ENCODE assay signal across 9 cellular contexts in genomic region chr5:60521379-60522298, GRCh38.
DNase-seq lines count a peak whose midpoint lies in the region; ATAC-seq, FAIRE-seq and TF ChIP-seq lines count a peak whose summit lies in the region.
"Had no signal": no experiment of that assay in that cellular context is flagged by ENCODE, and none has a peak within 500 bp of the region (broad histone marks: within the 10 kb centered on the region; RNA-seq: fewer than 3 reads in every experiment).

No MANE protein-coding gene starts in this region.

- ATAC-seq in GM21528 (IDR thresholded peaks at IDR 0.05; ENCODE audit: low FRiP score, unreplicated experiment) = peak; percentile 46
- peak; percentile 63 for ATAC-seq in HG03521 (IDR thresholded peaks at IDR 0.05; ENCODE audit: unreplicated experiment)

- FAIRE-seq in GM12892 (lab: Jason Lieb, UNC) = no peak
- FAIRE-seq in H54 (lab: Jason Lieb, UNC) = no peak

- TF ChIP-seq CTCF in GM10266 (IDR thresholded peaks at IDR 0.05; ENCODE audit: control insufficient read depth, insufficient read depth, low read depth, missing control alignments) = no peak

- DNase-seq in GM12892 (ENCODE audit: insufficient read length) = no peak
- DNase-seq in fibroblast of peridontal ligament (ENCODE audit: extremely low read depth) = peak; percentile 38
- no peak for DNase-seq in H54 (ENCODE audit: insufficient read length, low spot score)
- DNase-seq in GM10266 (ENCODE audit: extremely low spot score) = no peak
- DNase-seq in NCI-H774 (lab: John Stamatoyannopoulos, UW) = no peak
- no peak for DNase-seq in NCI-H187 treated with DMSO at 0.1 percent for 48 hours (lab: John Stamatoyannopoulos, UW)
- DNase-seq: NCI-H2171 treated with DMSO at 0.1 percent for 48 hours had no signal

- TF ChIP-seq POLR2A in GM12892 (IDR thresholded peaks at IDR 0.05; ENCODE audit: low read depth, low read length) (peak; percentile 47), H54 (IDR thresholded peaks at IDR 0.05; ENCODE audit: low read depth, low read length) (no peak)
